28 cellular contexts compared by ENCODE assay signal in the genomic region with DNA sequence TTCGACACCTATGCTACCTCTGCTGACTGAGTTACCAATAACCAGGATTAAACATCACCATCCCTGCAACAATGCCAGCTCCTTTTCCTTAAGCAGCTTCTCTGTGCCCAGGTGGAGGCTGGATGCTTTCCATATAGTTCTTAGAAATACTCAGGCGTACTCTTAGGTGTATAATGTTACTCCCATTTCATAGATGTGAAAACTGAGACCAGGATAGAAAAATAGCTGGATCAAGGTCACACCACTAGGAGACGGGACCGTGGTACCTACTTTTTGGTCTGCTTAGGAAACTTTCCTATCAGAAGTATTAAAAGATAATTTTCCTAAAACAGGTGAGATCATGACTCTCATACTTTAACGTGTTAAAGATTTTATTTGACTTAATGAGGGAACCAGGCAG.
A peak's percentile ranks its signal among the peaks of the same experiment; 100 is the strongest.
DNase-seq lines count a peak whose midpoint lies in the region; ATAC-seq, FAIRE-seq and TF ChIP-seq lines count a peak whose summit lies in the region.
"Had no signal": no experiment of that assay in that cellular context is flagged by ENCODE, and none has a peak within 500 bp of the region (broad histone marks: within the 10 kb centered on the region; RNA-seq: fewer than 3 reads in every experiment).

No MANE protein-coding gene starts in this region.

- in situ Hi-C loops in HepG2 (cut with HindIII; ENCODE audit: extremely low pct_ligation_motif_present, low pct_unique_long_range_greater_than_20kb): no loop called here

- no peak overlapping the region for H2AK5ac ChIP-seq in H1 (ENCODE audit: low read depth, low read length)

- no peak overlapping the region for H4K5ac ChIP-seq in H1 (ENCODE audit: insufficient read length, low read depth, low read length)

- H3K79me2 ChIP-seq in HepG2 (ENCODE audit: insufficient read depth, low read length) (no peaks in the 10 kb centered on the region), H1 (ENCODE audit: control insufficient read depth in 1 of 2, insufficient read depth in 2 of 2, low read length in 2 of 2) (no peaks in the 10 kb centered on the region), neural progenitor cell (ENCODE audit: low read depth) (no peaks in the 10 kb centered on the region)

- peaks cover 3% of the 10 kb centered on the region for H3K9me3 Mint-ChIP-seq in neural progenitor cell
- H3K9me3 Mint-ChIP-seq: CD8-positive, alpha-beta memory T cell had no signal

- TF ChIP-seq EP300 in HepG2 (IDR thresholded peaks at IDR 0.05; ENCODE audit: low read depth in 2 of 2, low read length in 2 of 2) (no peak), HepG2 (CRISPR knock-in tag; IDR thresholded peaks at IDR 0.05; ENCODE audit: borderline replicate concordance) (no peak), H1 (IDR thresholded peaks at IDR 0.05; ENCODE audit: borderline replicate concordance in 1 of 2, low read depth in 2 of 2, low read length in 2 of 2) (no peak)

- H3K36me3 ChIP-seq in HepG2 (replicated peaks in 1 of 2; ENCODE audit: control insufficient read depth in 1 of 2, insufficient read depth in 2 of 2, low read length in 2 of 2) (no peaks in the 10 kb centered on the region), right lobe of liver (no peaks in the 10 kb centered on the region), H1 (ENCODE audit: control insufficient read depth in 2 of 4, insufficient read depth in 4 of 4, low read length in 3 of 4) (no peaks in the 10 kb centered on the region), neural progenitor cell (no peaks in the 10 kb centered on the region)
- H3K36me3 ChIP-seq: BE2C, BLaER1 had no signal

- TF ChIP-seq POLR2A in HepG2 (IDR thresholded peaks at IDR 0.05; ENCODE audit: insufficient read depth in 1 of 2, low read depth in 2 of 2, low read length in 2 of 2): no peak
- no peak for TF ChIP-seq POLR2A in right lobe of liver (IDR thresholded peaks at IDR 0.05)
- no peak for TF ChIP-seq POLR2A in H1 (IDR thresholded peaks at IDR 0.05; ENCODE audit: control extremely low read depth in 1 of 2, low read depth in 2 of 2, low read length in 2 of 2)

- H3K27me3 ChIP-seq in HepG2 (ENCODE audit: control insufficient read depth in 1 of 2, insufficient read depth in 2 of 2, low read length in 2 of 2) (peaks cover 0 to 11% of the 10 kb centered on the region in 2 experiments; a peak in 3 of 5 replicates), right lobe of liver (no peaks in the 10 kb centered on the region), H1 (replicated peaks in 1 of 4; ENCODE audit: control insufficient read depth in 3 of 4, extremely low read depth in 1 of 4, insufficient read depth in 3 of 4, low read length in 3 of 4) (no peaks in the 10 kb centered on the region; a peak in 1 of 7 replicates), neural progenitor cell (peaks cover 9% of the 10 kb centered on the region)
- H3K27me3 ChIP-seq: BLaER1 had no signal

- H3K79me1 ChIP-seq in H1 (ENCODE audit: low read depth, low read length): no peaks in the 10 kb centered on the region

- H3F3A ChIP-seq in neural progenitor cell (ENCODE audit: low read depth): no peaks in the 10 kb centered on the region

- POLR2A ChIA-PET in HepG2 (lab: Yijun Ruan, JAX): no interaction called here
- POLR2A ChIA-PET in H1 (lab: Charles Lee; ENCODE audit: partially characterized antibody): interaction anchor here (1.1 kb wide), 1 partner anchor 28 kb away, joined by 4 read pairs; no protein-coding TSS in a partner anchor

- no peaks in the 10 kb centered on the region; the same call in 1 of the 2 replicates for H3K23me2 ChIP-seq in H1 (ENCODE audit: low read depth, low read length)

- H3K56ac ChIP-seq in H1 (replicated peaks; ENCODE audit: insufficient read length, low read depth, low read length): no peak overlapping the region

- no peak overlapping the region for H3K4me2 ChIP-seq in HepG2 (ENCODE audit: low read depth, low read length)
- H3K4me2 ChIP-seq in H1 (ENCODE audit: insufficient read depth in 1 of 2, low read depth in 2 of 2, low read length in 2 of 2): no peak overlapping the region
- H3K4me2 ChIP-seq in neural progenitor cell: no peak overlapping the region
- H3K4me2 ChIP-seq: A549, BLaER1 had no signal

- no peak overlapping the region for H3K18ac ChIP-seq in H1 (ENCODE audit: extremely low read depth, low read length)

- no peak overlapping the region for H2BK20ac ChIP-seq in H1 (ENCODE audit: low read length)

- peaks cover 28% of the 10 kb centered on the region for H3K4me1 Mint-ChIP-seq in neural progenitor cell
- H3K4me1 Mint-ChIP-seq: CD4-positive, alpha-beta memory T cell; CD4-positive, CD25-positive, alpha-beta regulatory T cell; CD8-positive, alpha-beta memory T cell had no signal

- 5% methylated on average over 5 of the region's 5 CpGs for WGBS in HepG2 (ENCODE audit: low lambda C conversion rate)
- whole genome bisulfite sequencing in right lobe of liver (ENCODE audit: insufficient coverage, low coverage, low lambda C conversion rate, missing lambda C conversion rate): 42% methylated on average over 5 of the region's 5 CpGs
- WGBS in H1 (ENCODE audit: extremely low coverage in 1 of 2, insufficient coverage in 1 of 2, insufficient read length in 1 of 2, insufficient replicate concordance in 2 of 2, low coverage in 1 of 2, low lambda C conversion rate in 2 of 2, missing lambda C conversion rate in 1 of 2), 2 experiments: 79% methylated on average over 5 of the region's 5 CpGs; no CpG with 5 or more reads in 1 of the 2 experiments

- TF ChIP-seq CTCF in HepG2 (CRISPR knock-in tag; IDR thresholded peaks at IDR 0.05) (no peak), right lobe of liver (IDR thresholded peaks at IDR 0.05) (no peak), H1 (IDR thresholded peaks at IDR 0.05; ENCODE audit: control extremely low read depth in 1 of 3, insufficient read depth in 1 of 3, low read depth in 1 of 3, low read length in 3 of 3) (no peak), neural progenitor cell (IDR thresholded peaks at IDR 0.05) (no peak)

- H3K4me1 ChIP-seq in HepG2 (ENCODE audit: insufficient read depth, low read length) (no peaks in the 10 kb centered on the region), right lobe of liver (no peaks in the 10 kb centered on the region), H1 (replicated peaks in 1 of 4; ENCODE audit: control insufficient read depth in 3 of 4, insufficient read depth in 4 of 4, low read length in 3 of 4) (peaks cover 0 to 7% (median 0%) of the 10 kb centered on the region in 4 experiments; a peak in 1 of 7 replicates), neural progenitor cell (no peaks in the 10 kb centered on the region)
- H3K4me1 ChIP-seq: A549, BE2C, BLaER1 had no signal

- peak overlapping the region; percentile 11 for H3K27ac Mint-ChIP-seq in neural progenitor cell
- H3K27ac Mint-ChIP-seq: CD14-positive monocyte; CD4-positive, alpha-beta memory T cell; CD4-positive, CD25-positive, alpha-beta regulatory T cell; CD8-positive, alpha-beta memory T cell had no signal

- H4K8ac ChIP-seq in H1 (ENCODE audit: extremely low read depth, insufficient read depth, low read length): no peak overlapping the region

- H3K4me3 ChIP-seq in HepG2 (replicated peaks in 1 of 3; ENCODE audit: insufficient read depth in 1 of 3, low read depth in 2 of 3, low read length in 3 of 3) (no peak overlapping the region), right lobe of liver (no peak overlapping the region), H1 (ENCODE audit: extremely low read depth in 1 of 4, insufficient read depth in 2 of 4, low read depth in 3 of 4, low read length in 4 of 4) (no peak overlapping the region), neural progenitor cell (no peak overlapping the region)
- H3K4me3 ChIP-seq: A549, BLaER1, GM12878 had no signal

- BruUV-seq in HepG2 (replicated peaks; lab: Mats Ljungman, UMichigan): no TSS peak

- CTCF ChIA-PET in HepG2 (lab: Yijun Ruan, JAX; ENCODE audit: low intra/inter-chr PET ratio, low total read pairs): no interaction called here
- CTCF ChIA-PET in H1 (lab: Charles Lee; ENCODE audit: partially characterized antibody): interaction anchor here (0.8 to 9.7 kb wide), 9 partner anchors 9 to 403 kb away, joined by 3 to 55 read pairs (median 4); no protein-coding TSS in a partner anchor

- no peak overlapping the region for H3K14ac ChIP-seq in H1 (ENCODE audit: insufficient read length)

- H2BK12ac ChIP-seq in H1 (ENCODE audit: low read depth, low read length): no peak overlapping the region

- H3K4ac ChIP-seq in H1 (replicated peaks; ENCODE audit: insufficient read length, low read depth, low read length): no peak overlapping the region

- H3K36me3 Mint-ChIP-seq in neural progenitor cell: no peaks in the 10 kb centered on the region
- H3K36me3 Mint-ChIP-seq: CD14-positive monocyte; CD4-positive, alpha-beta memory T cell; CD4-positive, CD25-positive, alpha-beta regulatory T cell; CD8-positive, alpha-beta memory T cell had no signal

- H3K9ac ChIP-seq in HepG2 (ENCODE audit: insufficient read depth, low read depth, low read length) (no peak overlapping the region), H1 (replicated peaks in 1 of 4; ENCODE audit: extremely low read depth in 1 of 4, low read depth in 3 of 4, low read length in 3 of 4) (no peak overlapping the region), neural progenitor cell (no peak overlapping the region)
- H3K9ac ChIP-seq: BLaER1 had no signal

- intact Hi-C loops in HepG2 (cut with micrococcal nuclease; ENCODE audit: unreplicated experiment): no loop called here
- intact Hi-C loops in right lobe of liver (cut with DNase I): no loop called here

- no peak for FAIRE-seq in HepG2 (lab: Jason Lieb, UNC)
- FAIRE-seq in H1 (lab: Jason Lieb, UNC): no peak
- FAIRE-seq in urothelium cell line (lab: Jason Lieb, UNC): peak; percentile 13
- FAIRE-seq: GM12878, GM12892, GM18507 had no signal

- H4K20me1 ChIP-seq in HepG2 (ENCODE audit: insufficient read depth, low read length) (no peaks in the 10 kb centered on the region), H1 (replicated peaks in 1 of 2; ENCODE audit: control insufficient read depth in 1 of 2, insufficient read depth in 2 of 2, low read length in 2 of 2) (no peaks in the 10 kb centered on the region), neural progenitor cell (ENCODE audit: low read depth) (no peaks in the 10 kb centered on the region)
- H4K20me1 ChIP-seq: BLaER1 had no signal

- no peak overlapping the region for H2BK120ac ChIP-seq in H1 (replicated peaks; ENCODE audit: low read depth, low read length)

- DNase-seq in HepG2 (ENCODE audit: low spot score) (no peak), right lobe of liver (no peak), H1 (ENCODE audit: low read depth in 1 of 2, low spot score in 2 of 2) (no peak), neural progenitor cell (ENCODE audit: low spot score) (no peak), urothelium cell line (ENCODE audit: low spot score) (no peak), SHP77 (lab: John Stamatoyannopoulos, UW) (no peak), AG08396 (ENCODE audit: low spot score) (no peak)
- DNase-seq: BE2C; C1 segment of cervical spinal cord; CD4-positive, alpha-beta memory T cell; CD4-positive, CD25-positive, alpha-beta regulatory T cell; CD8-positive, alpha-beta memory T cell; COR-L47; DMS 273 treated with DMSO at 0.1 percent for 48 hours; DMS153; DMS53; DMS79; DND-41; EL; GDM1 had no signal

- H3K4me3 Mint-ChIP-seq in neural progenitor cell: no peak overlapping the region
- H3K4me3 Mint-ChIP-seq: CD14-positive monocyte; CD4-positive, CD25-positive, alpha-beta regulatory T cell; CD8-positive, alpha-beta memory T cell had no signal

- no peak overlapping the region for H3K23ac ChIP-seq in H1 (ENCODE audit: insufficient read length)

- no peak overlapping the region for H2BK5ac ChIP-seq in H1 (ENCODE audit: low read depth, low read length)

- TF ChIP-seq RAD21 in HepG2 (CRISPR knock-in tag; IDR thresholded peaks at IDR 0.05): no peak
- no peak for TF ChIP-seq RAD21 in H1 (IDR thresholded peaks at IDR 0.05 in 1 of 2, conservative IDR thresholded peaks at IDR 0.05 in 1 of 2; ENCODE audit: low read depth in 2 of 2, low read length in 2 of 2)

- no peaks in the 10 kb centered on the region for H3K9me3 ChIP-seq in HepG2 (ENCODE audit: low read length)
- H3K9me3 ChIP-seq in right lobe of liver: no peaks in the 10 kb centered on the region
- H3K9me3 ChIP-seq in H1 (ENCODE audit: insufficient read depth in 2 of 2, low read depth in 1 of 2, low read length in 1 of 2): peaks cover 0 to 4% of the 10 kb centered on the region in 2 experiments; a peak in 1 of 4 replicates
- no peaks in the 10 kb centered on the region for H3K9me3 ChIP-seq in neural progenitor cell (ENCODE audit: low read depth)
- H3K9me3 ChIP-seq: BE2C, BLaER1 had no signal

- peaks cover 14% of the 10 kb centered on the region for H3K27me3 Mint-ChIP-seq in neural progenitor cell (ENCODE audit: insufficient read depth, low read depth)

- ATAC-seq in HepG2: no peak
- ATAC-seq in right lobe of liver: no peak
- ATAC-seq in HG03045 (IDR thresholded peaks at IDR 0.05; ENCODE audit: unreplicated experiment): no peak
- ATAC-seq: A549, GM12878 had no signal

- peak overlapping the region; percentile 59 for H4K91ac ChIP-seq in H1 (replicated peaks; ENCODE audit: insufficient read length, low read length)

- H3K27ac ChIP-seq in HepG2 (ENCODE audit: extremely low read length, insufficient read depth, low read length) (no peak overlapping the region), right lobe of liver (no peak overlapping the region), H1 (ENCODE audit: low read depth, low read length) (no peak overlapping the region), neural progenitor cell (no peak overlapping the region)
- H3K27ac ChIP-seq: 22Rv1, A549, BLaER1 had no signal

- H2BK15ac ChIP-seq in H1 (ENCODE audit: low read length): no peak overlapping the region

- H2AFZ ChIP-seq in HepG2 (ENCODE audit: low read length): no peak overlapping the region
- no peak overlapping the region for H2AFZ ChIP-seq in H1 (ENCODE audit: low read length)
- no peak overlapping the region for H2AFZ ChIP-seq in neural progenitor cell (replicated peaks)
